In the genomic region with DNA sequence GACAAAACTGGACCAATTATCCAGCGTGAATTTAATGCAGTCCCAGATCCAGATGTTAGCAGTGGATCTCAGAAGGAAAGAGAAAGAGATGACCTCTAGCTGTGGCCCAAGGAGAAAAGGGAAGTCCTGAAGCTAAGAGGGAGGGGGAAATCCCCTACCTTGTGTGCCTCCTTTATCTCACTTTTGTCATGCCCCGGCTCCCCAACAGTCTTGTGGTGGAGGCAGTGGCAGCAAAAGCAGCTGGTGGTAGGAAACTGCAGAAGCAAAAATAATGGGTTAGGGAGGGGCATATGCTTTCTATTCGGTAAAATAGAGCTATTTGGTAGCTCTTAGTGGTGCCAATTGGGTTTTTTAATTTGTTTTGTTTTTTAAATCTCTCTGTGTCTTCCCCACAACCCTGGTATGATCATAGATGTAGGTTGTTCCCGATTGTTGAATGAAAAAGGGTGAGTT, we compare ENCODE assay signal across 1 cellular context.
TF ChIP-seq lines count a peak whose summit lies in the region.

No MANE protein-coding gene starts in this region.

TF ChIP-seq in GM12878, 131 proteins besides CTCF, POLR2A, EP300 and RAD21 (continued from another document):
- TF ChIP-seq, protein P1, sequence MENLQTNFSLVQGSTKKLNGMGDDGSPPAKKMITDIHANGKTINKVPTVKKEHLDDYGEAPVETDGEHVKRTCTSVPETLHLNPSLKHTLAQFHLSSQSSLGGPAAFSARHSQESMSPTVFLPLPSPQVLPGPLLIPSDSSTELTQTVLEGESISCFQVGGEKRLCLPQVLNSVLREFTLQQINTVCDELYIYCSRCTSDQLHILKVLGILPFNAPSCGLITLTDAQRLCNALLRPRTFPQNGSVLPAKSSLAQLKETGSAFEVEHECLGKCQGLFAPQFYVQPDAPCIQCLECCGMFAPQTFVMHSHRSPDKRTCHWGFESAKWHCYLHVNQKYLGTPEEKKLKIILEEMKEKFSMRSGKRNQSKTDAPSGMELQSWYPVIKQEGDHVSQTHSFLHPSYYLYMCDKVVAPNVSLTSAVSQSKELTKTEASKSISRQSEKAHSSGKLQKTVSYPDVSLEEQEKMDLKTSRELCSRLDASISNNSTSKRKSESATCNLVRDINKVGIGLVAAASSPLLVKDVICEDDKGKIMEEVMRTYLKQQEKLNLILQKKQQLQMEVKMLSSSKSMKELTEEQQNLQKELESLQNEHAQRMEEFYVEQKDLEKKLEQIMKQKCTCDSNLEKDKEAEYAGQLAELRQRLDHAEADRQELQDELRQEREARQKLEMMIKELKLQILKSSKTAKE (IDR thresholded peaks at IDR 0.05; ENCODE audit: low read depth, poor library complexity, severe bottlenecking), result peak; percentile 70
- TF ChIP-seq, protein P2, sequence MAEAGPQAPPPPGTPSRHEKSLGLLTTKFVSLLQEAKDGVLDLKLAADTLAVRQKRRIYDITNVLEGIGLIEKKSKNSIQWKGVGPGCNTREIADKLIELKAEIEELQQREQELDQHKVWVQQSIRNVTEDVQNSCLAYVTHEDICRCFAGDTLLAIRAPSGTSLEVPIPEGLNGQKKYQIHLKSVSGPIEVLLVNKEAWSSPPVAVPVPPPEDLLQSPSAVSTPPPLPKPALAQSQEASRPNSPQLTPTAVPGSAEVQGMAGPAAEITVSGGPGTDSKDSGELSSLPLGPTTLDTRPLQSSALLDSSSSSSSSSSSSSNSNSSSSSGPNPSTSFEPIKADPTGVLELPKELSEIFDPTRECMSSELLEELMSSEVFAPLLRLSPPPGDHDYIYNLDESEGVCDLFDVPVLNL (IDR thresholded peaks at IDR 0.05; ENCODE audit: low read depth, low read length), result peak; percentile 19; the same call in 1 of the 2 replicates
- no peak for TF ChIP-seq CBX5 (IDR thresholded peaks at IDR 0.05; ENCODE audit: low read depth)
- peak; percentile 71; the same call in 1 of the 2 replicates for TF ChIP-seq GATAD2B (conservative IDR thresholded peaks at IDR 0.05; ENCODE audit: low read depth)
- no peak for TF ChIP-seq POLR2AphosphoS5 (IDR thresholded peaks at IDR 0.05; ENCODE audit: low read length)
- peak; percentile 75 for TF ChIP-seq RELA (IDR thresholded peaks at IDR 0.05; ENCODE audit: borderline replicate concordance, partially characterized antibody)
- TF ChIP-seq CHD1 (IDR thresholded peaks at IDR 0.05; ENCODE audit: low read depth, low read length), result peak; percentile 63; the same call in 1 of the 2 replicates
- TF ChIP-seq TCF7 (IDR thresholded peaks at IDR 0.05; ENCODE audit: borderline replicate concordance), result no peak
- no peak for TF ChIP-seq SUZ12 (IDR thresholded peaks at IDR 0.05; ENCODE audit: unreplicated experiment)
- peak; percentile 83; the same call in 1 of the 2 replicates for TF ChIP-seq TCF12 (IDR thresholded peaks at IDR 0.05; ENCODE audit: low read depth, low read length)
- TF ChIP-seq, protein P3, sequence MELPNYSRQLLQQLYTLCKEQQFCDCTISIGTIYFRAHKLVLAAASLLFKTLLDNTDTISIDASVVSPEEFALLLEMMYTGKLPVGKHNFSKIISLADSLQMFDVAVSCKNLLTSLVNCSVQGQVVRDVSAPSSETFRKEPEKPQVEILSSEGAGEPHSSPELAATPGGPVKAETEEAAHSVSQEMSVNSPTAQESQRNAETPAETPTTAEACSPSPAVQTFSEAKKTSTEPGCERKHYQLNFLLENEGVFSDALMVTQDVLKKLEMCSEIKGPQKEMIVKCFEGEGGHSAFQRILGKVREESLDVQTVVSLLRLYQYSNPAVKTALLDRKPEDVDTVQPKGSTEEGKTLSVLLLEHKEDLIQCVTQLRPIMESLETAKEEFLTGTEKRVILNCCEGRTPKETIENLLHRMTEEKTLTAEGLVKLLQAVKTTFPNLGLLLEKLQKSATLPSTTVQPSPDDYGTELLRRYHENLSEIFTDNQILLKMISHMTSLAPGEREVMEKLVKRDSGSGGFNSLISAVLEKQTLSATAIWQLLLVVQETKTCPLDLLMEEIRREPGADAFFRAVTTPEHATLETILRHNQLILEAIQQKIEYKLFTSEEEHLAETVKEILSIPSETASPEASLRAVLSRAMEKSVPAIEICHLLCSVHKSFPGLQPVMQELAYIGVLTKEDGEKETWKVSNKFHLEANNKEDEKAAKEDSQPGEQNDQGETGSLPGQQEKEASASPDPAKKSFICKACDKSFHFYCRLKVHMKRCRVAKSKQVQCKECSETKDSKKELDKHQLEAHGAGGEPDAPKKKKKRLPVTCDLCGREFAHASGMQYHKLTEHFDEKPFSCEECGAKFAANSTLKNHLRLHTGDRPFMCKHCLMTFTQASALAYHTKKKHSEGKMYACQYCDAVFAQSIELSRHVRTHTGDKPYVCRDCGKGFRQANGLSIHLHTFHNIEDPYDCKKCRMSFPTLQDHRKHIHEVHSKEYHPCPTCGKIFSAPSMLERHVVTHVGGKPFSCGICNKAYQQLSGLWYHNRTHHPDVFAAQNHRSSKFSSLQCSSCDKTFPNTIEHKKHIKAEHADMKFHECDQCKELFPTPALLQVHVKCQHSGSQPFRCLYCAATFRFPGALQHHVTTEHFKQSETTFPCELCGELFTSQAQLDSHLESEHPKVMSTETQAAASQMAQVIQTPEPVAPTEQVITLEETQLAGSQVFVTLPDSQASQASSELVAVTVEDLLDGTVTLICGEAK (IDR thresholded peaks at IDR 0.05; ENCODE audit: borderline replicate concordance), result no peak
- TF ChIP-seq IKZF1 (conservative IDR thresholded peaks at IDR 0.05), result peak; percentile 93
- TF ChIP-seq, protein P4, sequence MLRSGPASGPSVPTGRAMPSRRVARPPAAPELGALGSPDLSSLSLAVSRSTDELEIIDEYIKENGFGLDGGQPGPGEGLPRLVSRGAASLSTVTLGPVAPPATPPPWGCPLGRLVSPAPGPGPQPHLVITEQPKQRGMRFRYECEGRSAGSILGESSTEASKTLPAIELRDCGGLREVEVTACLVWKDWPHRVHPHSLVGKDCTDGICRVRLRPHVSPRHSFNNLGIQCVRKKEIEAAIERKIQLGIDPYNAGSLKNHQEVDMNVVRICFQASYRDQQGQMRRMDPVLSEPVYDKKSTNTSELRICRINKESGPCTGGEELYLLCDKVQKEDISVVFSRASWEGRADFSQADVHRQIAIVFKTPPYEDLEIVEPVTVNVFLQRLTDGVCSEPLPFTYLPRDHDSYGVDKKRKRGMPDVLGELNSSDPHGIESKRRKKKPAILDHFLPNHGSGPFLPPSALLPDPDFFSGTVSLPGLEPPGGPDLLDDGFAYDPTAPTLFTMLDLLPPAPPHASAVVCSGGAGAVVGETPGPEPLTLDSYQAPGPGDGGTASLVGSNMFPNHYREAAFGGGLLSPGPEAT (IDR thresholded peaks at IDR 0.05; ENCODE audit: low read depth), result peak; percentile 89
- no peak for TF ChIP-seq FOXM1 (IDR thresholded peaks at IDR 0.05; ENCODE audit: low read depth, low read length)
- TF ChIP-seq IKZF2 (IDR thresholded peaks at IDR 0.05), result peak; percentile 94 to 95
- TF ChIP-seq CHD2 (IDR thresholded peaks at IDR 0.05; ENCODE audit: borderline replicate concordance, low read depth, low read length), result peak; percentile 57; the same call in 1 of the 2 replicates
- TF ChIP-seq BHLHE40 (IDR thresholded peaks at IDR 0.05; ENCODE audit: borderline replicate concordance in 1 of 2, low read depth in 2 of 2, low read length in 1 of 2), result peak; percentile 55 to 73; a peak in 3 of 4 replicates
- TF ChIP-seq NR2F1 (conservative IDR thresholded peaks at IDR 0.05), result peak; percentile 81
- peak; percentile 45; the same call in 1 of the 2 replicates for TF ChIP-seq ZNF207 (IDR thresholded peaks at IDR 0.05; ENCODE audit: borderline replicate concordance)
- TF ChIP-seq, protein P5, sequence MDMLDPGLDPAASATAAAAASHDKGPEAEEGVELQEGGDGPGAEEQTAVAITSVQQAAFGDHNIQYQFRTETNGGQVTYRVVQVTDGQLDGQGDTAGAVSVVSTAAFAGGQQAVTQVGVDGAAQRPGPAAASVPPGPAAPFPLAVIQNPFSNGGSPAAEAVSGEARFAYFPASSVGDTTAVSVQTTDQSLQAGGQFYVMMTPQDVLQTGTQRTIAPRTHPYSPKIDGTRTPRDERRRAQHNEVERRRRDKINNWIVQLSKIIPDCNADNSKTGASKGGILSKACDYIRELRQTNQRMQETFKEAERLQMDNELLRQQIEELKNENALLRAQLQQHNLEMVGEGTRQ (IDR thresholded peaks at IDR 0.05; ENCODE audit: borderline replicate concordance, low read depth, low read length), result no peak
- TF ChIP-seq BMI1 (IDR thresholded peaks at IDR 0.05; ENCODE audit: borderline replicate concordance), result peak; percentile 53; the same call in 1 of the 2 replicates
- TF ChIP-seq ESRRA (IDR thresholded peaks at IDR 0.05; ENCODE audit: low read length), result peak; percentile 94; the same call in 1 of the 2 replicates
- TF ChIP-seq RAD51 (IDR thresholded peaks at IDR 0.05), result peak; percentile 40
- peak; percentile 47; the same call in 1 of the 2 replicates for TF ChIP-seq MXI1 (IDR thresholded peaks at IDR 0.05; ENCODE audit: low read depth, low read length)
- TF ChIP-seq NFIC (IDR thresholded peaks at IDR 0.05; ENCODE audit: low read depth, low read length), result peak; percentile 27; the same call in 1 of the 2 replicates
- TF ChIP-seq RBBP5 (conservative IDR thresholded peaks at IDR 0.05), result no peak
- TF ChIP-seq TAF1 (IDR thresholded peaks at IDR 0.05; ENCODE audit: borderline replicate concordance, low read depth, low read length), result no peak
- TF ChIP-seq, protein P6, sequence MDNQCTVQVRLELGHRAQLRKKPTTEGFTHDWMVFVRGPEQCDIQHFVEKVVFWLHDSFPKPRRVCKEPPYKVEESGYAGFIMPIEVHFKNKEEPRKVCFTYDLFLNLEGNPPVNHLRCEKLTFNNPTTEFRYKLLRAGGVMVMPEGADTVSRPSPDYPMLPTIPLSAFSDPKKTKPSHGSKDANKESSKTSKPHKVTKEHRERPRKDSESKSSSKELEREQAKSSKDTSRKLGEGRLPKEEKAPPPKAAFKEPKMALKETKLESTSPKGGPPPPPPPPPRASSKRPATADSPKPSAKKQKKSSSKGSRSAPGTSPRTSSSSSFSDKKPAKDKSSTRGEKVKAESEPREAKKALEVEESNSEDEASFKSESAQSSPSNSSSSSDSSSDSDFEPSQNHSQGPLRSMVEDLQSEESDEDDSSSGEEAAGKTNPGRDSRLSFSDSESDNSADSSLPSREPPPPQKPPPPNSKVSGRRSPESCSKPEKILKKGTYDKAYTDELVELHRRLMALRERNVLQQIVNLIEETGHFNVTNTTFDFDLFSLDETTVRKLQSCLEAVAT (IDR thresholded peaks at IDR 0.05), result peak; percentile 74
- peak; percentile 85 for TF ChIP-seq MTA2 (IDR thresholded peaks at IDR 0.05; ENCODE audit: low read depth)
- TF ChIP-seq ETV6 (conservative IDR thresholded peaks at IDR 0.05 in 1 of 2, IDR thresholded peaks at IDR 0.05 in 1 of 2; ENCODE audit: borderline replicate concordance in 1 of 2, low read depth in 1 of 2), result 0 out of 4 replicates have a peak, but pooled peaks of 1 of the 2 experiments have one; percentile 16
- TF ChIP-seq, protein P7, sequence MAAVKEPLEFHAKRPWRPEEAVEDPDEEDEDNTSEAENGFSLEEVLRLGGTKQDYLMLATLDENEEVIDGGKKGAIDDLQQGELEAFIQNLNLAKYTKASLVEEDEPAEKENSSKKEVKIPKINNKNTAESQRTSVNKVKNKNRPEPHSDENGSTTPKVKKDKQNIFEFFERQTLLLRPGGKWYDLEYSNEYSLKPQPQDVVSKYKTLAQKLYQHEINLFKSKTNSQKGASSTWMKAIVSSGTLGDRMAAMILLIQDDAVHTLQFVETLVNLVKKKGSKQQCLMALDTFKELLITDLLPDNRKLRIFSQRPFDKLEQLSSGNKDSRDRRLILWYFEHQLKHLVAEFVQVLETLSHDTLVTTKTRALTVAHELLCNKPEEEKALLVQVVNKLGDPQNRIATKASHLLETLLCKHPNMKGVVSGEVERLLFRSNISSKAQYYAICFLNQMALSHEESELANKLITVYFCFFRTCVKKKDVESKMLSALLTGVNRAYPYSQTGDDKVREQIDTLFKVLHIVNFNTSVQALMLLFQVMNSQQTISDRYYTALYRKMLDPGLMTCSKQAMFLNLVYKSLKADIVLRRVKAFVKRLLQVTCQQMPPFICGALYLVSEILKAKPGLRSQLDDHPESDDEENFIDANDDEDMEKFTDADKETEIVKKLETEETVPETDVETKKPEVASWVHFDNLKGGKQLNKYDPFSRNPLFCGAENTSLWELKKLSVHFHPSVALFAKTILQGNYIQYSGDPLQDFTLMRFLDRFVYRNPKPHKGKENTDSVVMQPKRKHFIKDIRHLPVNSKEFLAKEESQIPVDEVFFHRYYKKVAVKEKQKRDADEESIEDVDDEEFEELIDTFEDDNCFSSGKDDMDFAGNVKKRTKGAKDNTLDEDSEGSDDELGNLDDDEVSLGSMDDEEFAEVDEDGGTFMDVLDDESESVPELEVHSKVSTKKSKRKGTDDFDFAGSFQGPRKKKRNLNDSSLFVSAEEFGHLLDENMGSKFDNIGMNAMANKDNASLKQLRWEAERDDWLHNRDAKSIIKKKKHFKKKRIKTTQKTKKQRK (IDR thresholded peaks at IDR 0.05; ENCODE audit: low read depth, low read length), result no peak
- peak; percentile 95 for TF ChIP-seq SPI1 (IDR thresholded peaks at IDR 0.05; ENCODE audit: borderline replicate concordance, insufficient read depth, low read depth, low read length)
- TF ChIP-seq, protein P8, sequence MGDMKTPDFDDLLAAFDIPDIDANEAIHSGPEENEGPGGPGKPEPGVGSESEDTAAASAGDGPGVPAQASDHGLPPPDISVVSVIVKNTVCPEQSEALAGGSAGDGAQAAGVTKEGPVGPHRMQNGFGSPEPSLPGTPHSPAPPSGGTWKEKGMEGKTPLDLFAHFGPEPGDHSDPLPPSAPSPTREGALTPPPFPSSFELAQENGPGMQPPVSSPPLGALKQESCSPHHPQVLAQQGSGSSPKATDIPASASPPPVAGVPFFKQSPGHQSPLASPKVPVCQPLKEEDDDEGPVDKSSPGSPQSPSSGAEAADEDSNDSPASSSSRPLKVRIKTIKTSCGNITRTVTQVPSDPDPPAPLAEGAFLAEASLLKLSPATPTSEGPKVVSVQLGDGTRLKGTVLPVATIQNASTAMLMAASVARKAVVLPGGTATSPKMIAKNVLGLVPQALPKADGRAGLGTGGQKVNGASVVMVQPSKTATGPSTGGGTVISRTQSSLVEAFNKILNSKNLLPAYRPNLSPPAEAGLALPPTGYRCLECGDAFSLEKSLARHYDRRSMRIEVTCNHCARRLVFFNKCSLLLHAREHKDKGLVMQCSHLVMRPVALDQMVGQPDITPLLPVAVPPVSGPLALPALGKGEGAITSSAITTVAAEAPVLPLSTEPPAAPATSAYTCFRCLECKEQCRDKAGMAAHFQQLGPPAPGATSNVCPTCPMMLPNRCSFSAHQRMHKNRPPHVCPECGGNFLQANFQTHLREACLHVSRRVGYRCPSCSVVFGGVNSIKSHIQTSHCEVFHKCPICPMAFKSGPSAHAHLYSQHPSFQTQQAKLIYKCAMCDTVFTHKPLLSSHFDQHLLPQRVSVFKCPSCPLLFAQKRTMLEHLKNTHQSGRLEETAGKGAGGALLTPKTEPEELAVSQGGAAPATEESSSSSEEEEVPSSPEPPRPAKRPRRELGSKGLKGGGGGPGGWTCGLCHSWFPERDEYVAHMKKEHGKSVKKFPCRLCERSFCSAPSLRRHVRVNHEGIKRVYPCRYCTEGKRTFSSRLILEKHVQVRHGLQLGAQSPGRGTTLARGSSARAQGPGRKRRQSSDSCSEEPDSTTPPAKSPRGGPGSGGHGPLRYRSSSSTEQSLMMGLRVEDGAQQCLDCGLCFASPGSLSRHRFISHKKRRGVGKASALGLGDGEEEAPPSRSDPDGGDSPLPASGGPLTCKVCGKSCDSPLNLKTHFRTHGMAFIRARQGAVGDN (IDR thresholded peaks at IDR 0.05), result no peak; the same call in 1 of the 2 replicates
- peak; percentile 78 for TF ChIP-seq NBN (IDR thresholded peaks at IDR 0.05)
- 0 out of 2 replicates have a peak, but pooled peaks have one; percentile 62 for TF ChIP-seq HDGF (IDR thresholded peaks at IDR 0.05)
TF ChIP-seq in GM12878: peak in this region for 35.
